In genomic region chr3:128395500-128396125, GRCh38 we compare ENCODE assay signal across 15 cellular contexts.
DNase-seq lines count a peak whose midpoint lies in the region; ATAC-seq, FAIRE-seq and TF ChIP-seq lines count a peak whose summit lies in the region.
"Had no signal": no experiment of that assay in that cellular context is flagged by ENCODE, and none has a peak within 500 bp of the region (broad histone marks: within the 10 kb centered on the region; RNA-seq: fewer than 3 reads in every experiment).

No MANE protein-coding gene starts in this region.

- H3K27me3 Mint-ChIP-seq in brain = no peaks in the 10 kb centered on the region

- WGBS in pancreas, 2 donors = 37 to 47% methylated on average over 9 of the region's 9 CpGs

- H3K36me3 Mint-ChIP-seq in brain = no peaks in the 10 kb centered on the region

- H3K4me1 Mint-ChIP-seq in brain = peaks cover 54% of the 10 kb centered on the region

- ATAC-seq in pancreas = peak; percentile 41 to 72 (median 64)
- ATAC-seq in HG03196 (IDR thresholded peaks at IDR 0.05; ENCODE audit: unreplicated experiment) = no peak
- ATAC-seq in HG03097 (IDR thresholded peaks at IDR 0.05; ENCODE audit: low FRiP score, unreplicated experiment) = no peak
- ATAC-seq: mucosa of descending colon had no signal

- in situ Hi-C loops in G401 (cut with HindIII; ENCODE audit: low sequenced_read_pairs) = no loop called here

- H3K27ac ChIP-seq in cardiac muscle cell = peak overlapping the region; percentile 48
- peak overlapping the region in 1 of 4 donors; percentile 27 for H3K27ac ChIP-seq in pancreas
- H3K27ac ChIP-seq: colonic mucosa had no signal

- H3K9me3 Mint-ChIP-seq in brain = peaks cover 0 to 2% (median 0%) of the 10 kb centered on the region in 5 experiments
- H3K9me3 Mint-ChIP-seq: activated T-helper 1 cell treated with anti-CD3 and anti-CD28 coated beads, Interleukin-12 subunit alpha, Interleukin-12 subunit beta, Interleukin-2, Interleukin-4 antibody, amounts not matched to agents 30 ng/mL and 10 ng/mL and 1 ng/mL, durations not matched to agents 14 hours and 24 hours and 36 hours had no signal

- H3K36me3 ChIP-seq in cardiac muscle cell (no peaks in the 10 kb centered on the region), pancreas (no peaks in the 10 kb centered on the region)
- H3K36me3 ChIP-seq: colonic mucosa had no signal

- H3K4me3 ChIP-seq in cardiac muscle cell (no peak overlapping the region), pancreas (no peak overlapping the region)
- H3K4me3 ChIP-seq: colonic mucosa, mucosa of descending colon had no signal

- H3K27me3 ChIP-seq in cardiac muscle cell = no peaks in the 10 kb centered on the region
- no peaks in the 10 kb centered on the region for H3K27me3 ChIP-seq in pancreas
- H3K27me3 ChIP-seq: colonic mucosa had no signal

- intact Hi-C loops in pancreas (cut with DNase I) = no loop called here

- peak overlapping the region; percentile 72 to 96 (median 88) for H3K27ac Mint-ChIP-seq in brain
- H3K27ac Mint-ChIP-seq: activated T-helper 1 cell treated with anti-CD3 and anti-CD28 coated beads, Interleukin-12 subunit alpha, Interleukin-12 subunit beta, Interleukin-2, Interleukin-4 antibody, amounts not matched to agents 30 ng/mL and 10 ng/mL and 1 ng/mL, durations not matched to agents 14 hours and 24 hours and 36 hours had no signal

- no peaks in the 10 kb centered on the region for H3K9me3 ChIP-seq in cardiac muscle cell (ENCODE audit: low read depth)
- no peaks in the 10 kb centered on the region for H3K9me3 ChIP-seq in pancreas
- H3K9me3 ChIP-seq: colonic mucosa, mucosa of descending colon had no signal

- DNase-seq in G401 (ENCODE audit: low spot score) (peak; percentile 61), cardiac muscle cell (ENCODE audit: low read depth in 1 of 2, low spot score in 1 of 2) (peak in 1 of 2 donors; percentile 87), pancreas (peak in 5 of 6 donors; percentile 55 to 81 (median 71)), NCI-H526 treated with DMSO at 0.1 percent for 48 hours (lab: John Stamatoyannopoulos, UW) (no peak), activated T-cell treated with anti-CD3 and anti-CD28 coated beads for 4 hours (no peak)
- DNase-seq: colonic mucosa, KG1, mucosa of descending colon, NCI-H2029 treated with DMSO at 0.1 percent for 48 hours, OCI-M1 had no signal

- no peak for FAIRE-seq in pancreas (lab: Jason Lieb, UNC)
- FAIRE-seq: H54 had no signal

- no peak for TF ChIP-seq CTCF in brain (conservative IDR thresholded peaks at IDR 0.05)
- no peak for TF ChIP-seq CTCF in cardiac muscle cell (IDR thresholded peaks at IDR 0.05; ENCODE audit: low read depth, low read length)
- TF ChIP-seq CTCF in pancreas (IDR thresholded peaks at IDR 0.05) = no peak

- H3K4me3 Mint-ChIP-seq in brain = no peak overlapping the region
- H3K4me3 Mint-ChIP-seq: activated T-helper 1 cell treated with anti-CD3 and anti-CD28 coated beads, Interleukin-12 subunit alpha, Interleukin-12 subunit beta, Interleukin-2, Interleukin-4 antibody, amounts not matched to agents 30 ng/mL and 10 ng/mL and 1 ng/mL, durations not matched to agents 14 hours and 24 hours and 36 hours had no signal

- H3K4me1 ChIP-seq in cardiac muscle cell (ENCODE audit: low read depth) (peaks cover 21% of the 10 kb centered on the region), pancreas (peaks cover 6 to 16% (median 14%) of the 10 kb centered on the region in 3 donors)
- H3K4me1 ChIP-seq: colonic mucosa had no signal

Comparison
In these comparisons a context has a peak if more than half of its experiments do, and no peak if none do; other contexts are left out.
1. DNase-seq: peak in G401 (single experiment) and pancreas (5 of 6); none in NCI-H526 treated with DMSO at 0.1 percent for 48 hours (single experiment) and activated T-cell treated with anti-CD3 and anti-CD28 coated beads for 4 hours (single experiment).
2. ATAC-seq: peak in pancreas (4 of 4); none in HG03196 (single experiment) and HG03097 (single experiment).